9 cellular contexts compared by ENCODE assay signal in the genomic region with DNA sequence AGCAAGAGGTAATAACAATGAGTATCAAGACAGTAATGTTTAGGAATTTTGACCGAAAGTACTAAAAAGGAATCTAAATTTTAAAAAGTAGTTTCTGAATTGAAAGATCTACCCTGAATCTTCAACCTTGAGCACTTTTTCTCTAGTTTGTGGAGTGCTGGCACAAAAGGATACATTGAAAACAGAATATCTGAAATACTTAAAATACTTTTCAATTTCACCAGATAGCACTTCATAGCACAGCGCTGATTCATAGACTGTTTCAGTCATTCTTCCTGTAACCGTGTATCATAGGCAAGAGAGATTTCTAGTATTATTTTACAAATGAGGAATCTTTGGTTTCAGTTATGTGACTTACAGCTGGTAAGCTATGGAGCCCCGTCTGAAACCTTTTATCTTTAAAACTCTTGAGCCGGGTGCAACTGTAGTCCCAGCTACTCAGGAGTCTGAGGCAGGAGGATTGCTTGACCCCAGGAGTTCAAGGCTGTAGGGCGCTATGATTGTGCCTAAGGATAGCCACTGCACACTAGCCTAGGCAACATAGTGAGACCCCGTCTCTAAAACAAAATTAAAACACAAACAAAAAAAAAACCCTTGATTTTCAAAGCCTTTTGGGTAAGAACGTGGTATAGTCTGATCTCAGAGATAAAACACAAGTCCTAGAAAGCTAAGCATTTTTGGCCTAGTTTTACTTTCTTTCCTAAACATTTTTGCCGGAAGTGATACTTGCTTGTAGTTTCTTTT. TPM values are rescaled to one million over a fixed set of nuclear protein-coding genes. Genes with fewer than 3 reads are reported as not detected.
DNase-seq lines count a peak whose midpoint lies in the region; ATAC-seq, FAIRE-seq and TF ChIP-seq lines count a peak whose summit lies in the region.
"Had no signal": no experiment of that assay in that cellular context is flagged by ENCODE, and none has a peak within 500 bp of the region (broad histone marks: within the 10 kb centered on the region; RNA-seq: fewer than 3 reads in every experiment).

No MANE protein-coding gene starts in this region.

- H2AFZ ChIP-seq in HepG2 (ENCODE audit: low read length) = no peak overlapping the region

- POLR2A ChIA-PET in HepG2 (lab: Yijun Ruan, JAX) = no interaction called here

- intact Hi-C loops in HepG2 (cut with micrococcal nuclease; ENCODE audit: unreplicated experiment) = no loop called here
- intact Hi-C loops in aorta (cut with DNase I) = no loop called here
- intact Hi-C loops in gastrocnemius medialis (cut with DNase I; ENCODE audit: low total_unique reads) = no loop called here

- DNase-seq in HepG2 (ENCODE audit: low spot score) (no peak), glomerular visceral epithelial cell (ENCODE audit: extremely low spot score) (peak; percentile 76), aorta (no peak), gastrocnemius medialis (no peak), GOT3 (lab: John Stamatoyannopoulos, UW) (no peak), NCI-H526 (lab: John Stamatoyannopoulos, UW) (no peak)
- DNase-seq: activated effector memory CD4-positive, alpha-beta T cell treated with Interleukin-2 at 50 U/mL for 16 hours had no signal

- BruUV-seq in HepG2 (replicated peaks; lab: Mats Ljungman, UMichigan) = no TSS peak

- H3K27me3 Mint-ChIP-seq in activated T-helper 17 cell treated with anti-CD3 and anti-CD28 coated beads, Interleukin-2, amount 50 U/mL, for 72 hours = no peaks in the 10 kb centered on the region

- H3K4me1 ChIP-seq in liver (ENCODE audit: control insufficient read depth in 4 of 4, insufficient read depth in 4 of 4, low read length in 3 of 4) (peaks cover 7 to 43% (median 15%) of the 10 kb centered on the region in 4 donors), HepG2 (ENCODE audit: insufficient read depth, low read length) (peaks cover 8% of the 10 kb centered on the region; the same call in 1 of the 2 replicates), aorta (ENCODE audit: control insufficient read depth in 1 of 2, insufficient read depth in 2 of 2, low read length in 2 of 2) (no peaks in the 10 kb centered on the region), gastrocnemius medialis (no peaks in the 10 kb centered on the region)

- peaks cover 95% of the 10 kb centered on the region for H3K36me3 Mint-ChIP-seq in activated T-helper 17 cell treated with anti-CD3 and anti-CD28 coated beads, Interleukin-2, amount 50 U/mL, for 72 hours (ENCODE audit: low read depth)

- no peaks in the 10 kb centered on the region for H3K27me3 ChIP-seq in liver (ENCODE audit: control insufficient read depth in 4 of 4, insufficient read depth in 4 of 4, low read length in 3 of 4)
- no peaks in the 10 kb centered on the region for H3K27me3 ChIP-seq in HepG2 (ENCODE audit: control insufficient read depth in 1 of 2, insufficient read depth in 2 of 2, low read length in 2 of 2)
- H3K27me3 ChIP-seq in aorta (ENCODE audit: control insufficient read depth in 1 of 2, insufficient read depth in 2 of 2, low read length in 1 of 2) = no peaks in the 10 kb centered on the region
- no peaks in the 10 kb centered on the region for H3K27me3 ChIP-seq in gastrocnemius medialis

- H3K9ac ChIP-seq in liver (ENCODE audit: low read depth in 1 of 2, low read length in 2 of 2) (no peak overlapping the region), HepG2 (ENCODE audit: insufficient read depth, low read depth, low read length) (no peak overlapping the region)

- no peak overlapping the region for H3K4me2 ChIP-seq in HepG2 (ENCODE audit: low read depth, low read length)

- CTCF ChIA-PET in HepG2 (lab: Yijun Ruan, JAX; ENCODE audit: low intra/inter-chr PET ratio, low total read pairs) = no interaction called here

- TF ChIP-seq RAD21 in liver (IDR thresholded peaks at IDR 0.05) (no peak), HepG2 (CRISPR knock-in tag; IDR thresholded peaks at IDR 0.05) (no peak)

- no peaks in the 10 kb centered on the region for H3K9me3 Mint-ChIP-seq in activated T-helper 17 cell treated with anti-CD3 and anti-CD28 coated beads, Interleukin-2, amount 50 U/mL, for 72 hours

- TF ChIP-seq EP300 in HepG2 (IDR thresholded peaks at IDR 0.05; ENCODE audit: low read depth in 2 of 2, low read length in 2 of 2) (no peak), HepG2 (CRISPR knock-in tag; IDR thresholded peaks at IDR 0.05; ENCODE audit: borderline replicate concordance) (no peak)

- in situ Hi-C loops in HepG2 (cut with HindIII; ENCODE audit: extremely low pct_ligation_motif_present, low pct_unique_long_range_greater_than_20kb) = no loop called here
- in situ Hi-C loops in gastrocnemius medialis (cut with MboI; ENCODE audit: low sequenced_read_pairs in 4 of 4) = no loop called here

- no peaks in the 10 kb centered on the region for H3K79me2 ChIP-seq in HepG2 (ENCODE audit: insufficient read depth, low read length)

- TF ChIP-seq POLR2A in HepG2 (IDR thresholded peaks at IDR 0.05; ENCODE audit: insufficient read depth in 1 of 2, low read depth in 2 of 2, low read length in 2 of 2) (no peak), gastrocnemius medialis (IDR thresholded peaks at IDR 0.05) (no peak)

- H3K4me3 Mint-ChIP-seq in activated T-helper 17 cell treated with anti-CD3 and anti-CD28 coated beads, Interleukin-2, amount 50 U/mL, for 72 hours = peak overlapping the region; percentile 63

- H4K20me1 ChIP-seq in HepG2 (ENCODE audit: insufficient read depth, low read length) = no peaks in the 10 kb centered on the region

- TF ChIP-seq CTCF in liver (IDR thresholded peaks at IDR 0.05; ENCODE audit: low read depth, low read length, missing input control) (no peak), HepG2 (CRISPR knock-in tag; IDR thresholded peaks at IDR 0.05) (no peak), gastrocnemius medialis (IDR thresholded peaks at IDR 0.05 in 4 of 5, conservative IDR thresholded peaks at IDR 0.05 in 1 of 5) (no peak)

- H3K4me3 ChIP-seq in liver (ENCODE audit: low read depth in 1 of 3, low read length in 3 of 3) (no peak overlapping the region), HepG2 (replicated peaks in 1 of 3; ENCODE audit: insufficient read depth in 1 of 3, low read depth in 2 of 3, low read length in 3 of 3) (no peak overlapping the region), aorta (ENCODE audit: low read length in 2 of 2) (no peak overlapping the region), gastrocnemius medialis (no peak overlapping the region)

- H3K27ac ChIP-seq in liver (ENCODE audit: low read depth in 1 of 2, low read length in 2 of 2) = peak overlapping the region; percentile 47 to 62
- H3K27ac ChIP-seq in HepG2 (ENCODE audit: extremely low read length, insufficient read depth, low read length) = no peak overlapping the region
- peak overlapping the region; percentile 11 to 58 for H3K27ac ChIP-seq in aorta (ENCODE audit: low read depth in 1 of 2, low read length in 2 of 2)
- no peak overlapping the region for H3K27ac ChIP-seq in gastrocnemius medialis

- WGBS in liver = 78% methylated on average over 9 of the region's 9 CpGs
- WGBS in HepG2 (ENCODE audit: low lambda C conversion rate) = 97% methylated on average over 9 of the region's 9 CpGs
- WGBS in aorta, 2 donors = 33 to 41% methylated on average over 9 of the region's 9 CpGs

- ATAC-seq in HepG2 = no peak
- ATAC-seq in activated T-helper 17 cell treated with anti-CD3 and anti-CD28 coated beads, Interleukin-2, amount 50 U/mL, for 72 hours (replicated peaks) = peak; percentile 93
- ATAC-seq in aorta (ENCODE audit: low FRiP score) = no peak
- ATAC-seq in gastrocnemius medialis = no peak

- H3K9me3 ChIP-seq in liver (ENCODE audit: control insufficient read depth in 4 of 4, low read length in 3 of 4) (no peaks in the 10 kb centered on the region), HepG2 (ENCODE audit: low read length) (no peaks in the 10 kb centered on the region), aorta (ENCODE audit: control insufficient read depth, low read length) (no peaks in the 10 kb centered on the region), gastrocnemius medialis (no peaks in the 10 kb centered on the region)

- FAIRE-seq in HepG2 (lab: Jason Lieb, UNC) = no peak

- H3K27ac Mint-ChIP-seq in activated T-helper 17 cell treated with anti-CD3 and anti-CD28 coated beads, Interleukin-2, amount 50 U/mL, for 72 hours = peak overlapping the region; percentile 84

- H3K4me1 Mint-ChIP-seq in activated T-helper 17 cell treated with anti-CD3 and anti-CD28 coated beads, Interleukin-2, amount 50 U/mL, for 72 hours = peaks cover 20% of the 10 kb centered on the region

- H3K36me3 ChIP-seq in liver (ENCODE audit: control insufficient read depth in 4 of 4, insufficient read depth in 3 of 4, low read depth in 1 of 4, low read length in 3 of 4) = peaks cover 2 to 34% (median 13%) of the 10 kb centered on the region in 4 donors
- peaks cover 6 to 50% of the 10 kb centered on the region in 2 experiments for H3K36me3 ChIP-seq in HepG2 (replicated peaks in 1 of 2; ENCODE audit: control insufficient read depth in 1 of 2, insufficient read depth in 2 of 2, low read length in 2 of 2)
- peaks cover 0 to 6% of the 10 kb centered on the region in 2 donors for H3K36me3 ChIP-seq in aorta (ENCODE audit: control insufficient read depth in 1 of 2, insufficient read depth in 2 of 2, low read length in 1 of 2)
- H3K36me3 ChIP-seq in gastrocnemius medialis = peaks cover 12 to 95% of the 10 kb centered on the region in 2 donors

RNA-seq across cellular contexts. Expression of a gene that starts 35.1 kb away (rescaled TPM):
- 10 to 100 TPM; 14.4 to 21.1 TPM for total RNA-seq in liver
- polyA plus RNA-seq in liver = 10 to 100 TPM in 1 of 2 donors, 1 to 10 TPM in 1; 8.0 to 12.2 TPM
- 8.3 and 9.0 TPM in 2 replicates for total RNA-seq in HepG2 (2016; rRNA removed; fragmentation: Illumina TruSeq; extraction: Trizol)
- total RNA-seq in HepG2 (2016; cell fraction: cytosol; rRNA removed; fragmentation: Illumina TruSeq; extraction: Trizol; ENCODE audit: low read depth) = 4.8 and 5.0 TPM in 2 replicates
- 8.7 and 10.3 TPM in 2 replicates for total RNA-seq in HepG2 (2016; cell fraction: insoluble cytoplasmic fraction; rRNA removed; fragmentation: Illumina TruSeq; extraction: Trizol)
- 4.4 and 5.4 TPM in 2 replicates for total RNA-seq in HepG2 (2016; cell fraction: membrane; rRNA removed; fragmentation: Illumina TruSeq; extraction: Trizol)
- total RNA-seq in HepG2 (2016; cell fraction: nucleus; rRNA removed; fragmentation: Illumina TruSeq; extraction: Trizol) = 12.4 and 13.8 TPM in 2 replicates
- 6.2 and 6.5 TPM in 2 replicates for polyA plus RNA-seq in HepG2 (2011; rRNA removed)
- 1.2 and 2.5 TPM in 2 replicates for polyA plus RNA-seq in HepG2 (2011; cell fraction: cytosol; rRNA removed)
- 10.0 and 11.4 TPM in 2 replicates for polyA plus RNA-seq in HepG2 (2011; cell fraction: nucleus; rRNA removed)
- 4.2 and 5.2 TPM in 2 replicates for polyA plus RNA-seq in HepG2 (2012)
- 0.26 and 0.31 TPM in 2 replicates for polyA plus RNA-seq in HepG2 (2016; cell fraction: cytosol; fragmentation: Illumina TruSeq; extraction: Trizol; ENCODE audit: low read depth)
- polyA plus RNA-seq in HepG2 (2016; cell fraction: insoluble cytoplasmic fraction; fragmentation: Illumina TruSeq; extraction: Trizol; ENCODE audit: low read depth) = 5.8 and 6.1 TPM in 2 replicates
- polyA plus RNA-seq in HepG2 (2016; cell fraction: membrane; fragmentation: Illumina TruSeq; extraction: Trizol; ENCODE audit: low read depth) = 0.65 and 1.7 TPM in 2 replicates
- polyA plus RNA-seq in HepG2 (2016; cell fraction: nucleus; fragmentation: Illumina TruSeq; extraction: Trizol; ENCODE audit: insufficient read depth, low read depth) = 17.4 and 23.7 TPM in 2 replicates
- 9.9 and 17.5 TPM in 2 replicates for polyA minus RNA-seq in HepG2 (2011; rRNA and poly(A)+ RNA removed; ENCODE audit: low replicate concordance)
- polyA minus RNA-seq in HepG2 (2011; cell fraction: cytosol; rRNA and poly(A)+ RNA removed) = 11.0 and 15.0 TPM in 2 replicates
- 30.1 and 31.0 TPM in 2 replicates for polyA minus RNA-seq in HepG2 (2011; cell fraction: nucleus; rRNA and poly(A)+ RNA removed)
- total RNA-seq in activated T-helper 17 cell treated with anti-CD3 and anti-CD28 coated beads, Interleukin-2, amount 50 U/mL, for 72 hours = 10 to 100 TPM; 22.8 to 31.2 TPM
- 10 to 100 TPM; 33.1 to 48.4 TPM for total RNA-seq in aorta
- 10 to 100 TPM in 1 of 2 donors, 1 to 10 TPM in 1; 4.8 to 15.2 TPM for polyA plus RNA-seq in aorta
- total RNA-seq in gastrocnemius medialis = 10 to 100 TPM; 22.2 to 35.7 (median 30.1) TPM

Comparison
In these comparisons a context has a peak if more than half of its experiments do, and no peak if none do; other contexts are left out.
1. H3K27ac ChIP-seq: peak in liver (2 of 2) and aorta (2 of 2); none in HepG2 (single experiment) and gastrocnemius medialis (0 of 4).